ENCODE assay signal across 18 cellular contexts in the genomic region with DNA sequence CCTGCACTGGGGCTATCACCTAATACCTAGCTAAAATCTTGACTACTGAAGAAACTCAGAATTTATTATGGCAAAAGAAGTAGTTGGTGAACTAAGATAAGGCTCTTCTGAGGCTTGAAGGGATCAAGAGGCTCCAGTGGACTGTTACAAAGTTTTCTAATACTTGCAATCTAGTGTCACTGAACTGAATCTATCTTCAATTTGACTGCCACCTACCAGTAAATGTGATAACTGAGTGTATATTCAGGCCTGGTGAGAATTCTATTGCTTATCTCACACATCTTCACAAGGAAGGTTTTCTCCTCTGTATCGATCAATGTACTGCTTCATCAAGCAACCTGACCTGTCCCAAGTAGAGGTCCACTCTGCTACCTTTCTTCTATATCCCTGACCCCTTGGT.
"Had no signal": no experiment of that assay in that cellular context is flagged by ENCODE, and none has a peak within 500 bp of the region (broad histone marks: within the 10 kb centered on the region; RNA-seq: fewer than 3 reads in every experiment).

No MANE protein-coding gene starts in this region.

- H3K9me3 Mint-ChIP-seq: activated B cell treated with CpG ODN at 0.5 μM for 24 hours; stimulated activated effector memory CD8-positive, alpha-beta T cell treated with anti-CD3 and anti-CD28 coated beads, Interleukin-12 subunit alpha, Interleukin-12 subunit beta, amount 100 ng/mL, for 72 hours; stimulated activated naive CD8-positive, alpha-beta T cell treated with anti-CD3 and anti-CD28 coated beads, Interleukin-15, amount 100 ng/mL, for 72 hours had no signal

- H3K27me3 ChIP-seq: heart right ventricle, suprapubic skin, tibial nerve had no signal

- ATAC-seq: activated CD4-positive, alpha-beta T cell treated with anti-CD3 and anti-CD28 coated beads for 36 hours; heart right ventricle; left colon; mucosa of descending colon; sciatic nerve; stimulated activated effector memory CD8-positive, alpha-beta T cell treated with anti-CD3 and anti-CD28 coated beads, Interleukin-12 subunit alpha, Interleukin-12 subunit beta, amount 100 ng/mL, for 72 hours; stimulated activated naive CD8-positive, alpha-beta T cell treated with anti-CD3 and anti-CD28 coated beads, Interleukin-15, amount 100 ng/mL, for 72 hours had no signal

- H3K27ac Mint-ChIP-seq: activated B cell treated with CpG ODN at 0.5 μM for 24 hours; activated CD4-positive, alpha-beta memory T cell treated with anti-CD3 and anti-CD28 coated beads for 36 hours; activated CD4-positive, alpha-beta T cell treated with anti-CD3 and anti-CD28 coated beads for 36 hours; activated naive CD8-positive, alpha-beta T cell treated with anti-CD3 and anti-CD28 coated beads for 36 hours; stimulated activated effector memory CD8-positive, alpha-beta T cell treated with anti-CD3 and anti-CD28 coated beads, Interleukin-12 subunit alpha, Interleukin-12 subunit beta, amount 100 ng/mL, for 72 hours had no signal

- H3K4me3 Mint-ChIP-seq: activated B cell treated with CpG ODN at 0.5 μM for 24 hours; activated CD4-positive, alpha-beta memory T cell treated with anti-CD3 and anti-CD28 coated beads for 36 hours; activated CD4-positive, alpha-beta T cell treated with anti-CD3 and anti-CD28 coated beads for 36 hours; activated naive CD8-positive, alpha-beta T cell treated with anti-CD3 and anti-CD28 coated beads for 36 hours; stimulated activated effector memory CD8-positive, alpha-beta T cell treated with anti-CD3 and anti-CD28 coated beads, Interleukin-12 subunit alpha, Interleukin-12 subunit beta, amount 100 ng/mL, for 72 hours; stimulated activated naive CD8-positive, alpha-beta T cell treated with anti-CD3 and anti-CD28 coated beads, Interleukin-15, amount 100 ng/mL, for 72 hours had no signal

- DNase-seq: activated B cell treated with CpG ODN at 0.5 μM for 24 hours; activated CD4-positive, alpha-beta memory T cell treated with anti-CD3 and anti-CD28 coated beads for 36 hours; activated CD4-positive, alpha-beta T cell treated with anti-CD3 and anti-CD28 coated beads for 36 hours; activated gamma-delta T cell treated with Interleukin-2 at 50 U/mL for 16 hours; activated naive CD8-positive, alpha-beta T cell treated with anti-CD3 and anti-CD28 coated beads for 36 hours; amniotic stem cell; cortex of kidney; heart right ventricle; left colon; mesenchymal stem cell; mucosa of descending colon; small intestine; stimulated activated CD4-positive, alpha-beta T cell treated with anti-CD3 and anti-CD28 coated beads, Interleukin-2, amount 100 ng/mL, for 24 hours; stimulated activated naive CD8-positive, alpha-beta T cell treated with anti-CD3 and anti-CD28 coated beads, Interleukin-15, amount 100 ng/mL, for 72 hours had no signal

- H3K9me3 ChIP-seq: mucosa of descending colon, suprapubic skin, tibial nerve had no signal

- H3K4me3 ChIP-seq: heart right ventricle, mucosa of descending colon, suprapubic skin, tibial nerve had no signal

- H3K27me3 Mint-ChIP-seq: activated B cell treated with CpG ODN at 0.5 μM for 24 hours; activated CD4-positive, alpha-beta memory T cell treated with anti-CD3 and anti-CD28 coated beads for 36 hours; activated CD4-positive, alpha-beta T cell treated with anti-CD3 and anti-CD28 coated beads for 36 hours; activated naive CD8-positive, alpha-beta T cell treated with anti-CD3 and anti-CD28 coated beads for 36 hours; stimulated activated naive CD8-positive, alpha-beta T cell treated with anti-CD3 and anti-CD28 coated beads, Interleukin-15, amount 100 ng/mL, for 72 hours had no signal

- H3K27ac ChIP-seq: heart right ventricle, suprapubic skin, tibial nerve had no signal
